10 cellular contexts compared by ENCODE assay signal in genomic region chr1:77757616-77758015, GRCh38. TPM values are rescaled to one million over a fixed set of nuclear protein-coding genes. Genes with fewer than 3 reads are reported as not detected.
DNase-seq lines count a peak whose midpoint lies in the region; ATAC-seq and TF ChIP-seq lines count a peak whose summit lies in the region.
"Had no signal": no experiment of that assay in that cellular context is flagged by ENCODE, and none has a peak within 500 bp of the region (broad histone marks: within the 10 kb centered on the region; RNA-seq: fewer than 3 reads in every experiment).

No MANE protein-coding gene starts in this region.

- peak overlapping the region in 3 of 11 experiments; percentile 86 to 88 (median 87); a peak in 6 of 22 replicates for H3K9ac ChIP-seq in BLaER1 treated with 17β-estradiol and CSF1 and Interleukin-3, amounts not matched to agents 10 nM and 100 nM
- no peak overlapping the region for H3K9ac ChIP-seq in mammary epithelial cell (ENCODE audit: insufficient read depth, low read length)

- no peaks in the 10 kb centered on the region for H3K9me3 Mint-ChIP-seq in IgD-negative memory B cell
- H3K9me3 Mint-ChIP-seq in nephron = no peaks in the 10 kb centered on the region

- no peaks in the 10 kb centered on the region for H3K27me3 ChIP-seq in BLaER1 treated with 17β-estradiol and CSF1 and Interleukin-3, amounts not matched to agents 10 nM and 100 nM
- no peaks in the 10 kb centered on the region for H3K27me3 ChIP-seq in mammary epithelial cell (ENCODE audit: insufficient read depth, low read length)

- peaks cover 29 to 36% (median 33%) of the 10 kb centered on the region in 3 donors for H3K4me1 Mint-ChIP-seq in IgD-negative memory B cell
- H3K4me1 Mint-ChIP-seq in nephron = peaks cover 30% of the 10 kb centered on the region

- H3K4me3 Mint-ChIP-seq in IgD-negative memory B cell = peak overlapping the region in 2 of 4 donors; percentile 90 to 98
- H3K4me3 Mint-ChIP-seq in nephron = peak overlapping the region; percentile 82 to 98 (median 92)

- H3K27me3 Mint-ChIP-seq in IgD-negative memory B cell = no peaks in the 10 kb centered on the region
- no peaks in the 10 kb centered on the region for H3K27me3 Mint-ChIP-seq in nephron (ENCODE audit: low read depth)

- peaks cover 0 to 10% (median 7%) of the 10 kb centered on the region in 11 experiments; a peak in 10 of 22 replicates for H3K36me3 ChIP-seq in BLaER1 treated with 17β-estradiol and CSF1 and Interleukin-3, amounts not matched to agents 10 nM and 100 nM
- no peaks in the 10 kb centered on the region for H3K36me3 ChIP-seq in mammary epithelial cell (ENCODE audit: insufficient read depth, low read length)

- no TSS peak for BruUV-seq in mammary epithelial cell (replicated peaks; lab: Mats Ljungman, UMichigan)

- ATAC-seq in activated CD4-positive, CD25-positive, alpha-beta regulatory T cell treated with anti-CD3 and anti-CD28 coated beads, Interleukin-2, amount 50 U/mL, for 24 hours = no peak
- no peak for ATAC-seq in HG03045 (IDR thresholded peaks at IDR 0.05; ENCODE audit: unreplicated experiment)

- no peak overlapping the region for H2AFZ ChIP-seq in mammary epithelial cell (ENCODE audit: low read depth, low read length)

- in situ Hi-C loops in mammary epithelial cell (cut with MboI; ENCODE audit: low sequenced_read_pairs in 2 of 2) = no loop called here

- dilution Hi-C loops in mammary epithelial cell (cut with HindIII; ENCODE audit: low sequenced_read_pairs) = no loop called here

- peak overlapping the region in 1 of 11 experiments; percentile 9; a peak in 1 of 22 replicates for H3K27ac ChIP-seq in BLaER1 treated with 17β-estradiol and CSF1 and Interleukin-3, amounts not matched to agents 10 nM and 100 nM
- no peak overlapping the region for H3K27ac ChIP-seq in mammary epithelial cell (ENCODE audit: insufficient read depth, low read depth, low read length)

- peaks cover 2% of the 10 kb centered on the region for H3K36me3 Mint-ChIP-seq in IgD-negative memory B cell
- H3K36me3 Mint-ChIP-seq in nephron (ENCODE audit: low read depth) = no peaks in the 10 kb centered on the region

- DNase-seq in mammary epithelial cell = peak; percentile 37
- no peak for DNase-seq in DMS153 treated with DMSO at 0.1 percent for 48 hours (lab: John Stamatoyannopoulos, UW; ENCODE audit: unreplicated experiment)
- no peak for DNase-seq in occipital lobe (lab: John Stamatoyannopoulos, UW)
- DNase-seq: activated effector memory CD4-positive, alpha-beta T cell treated with Interleukin-2 at 50 U/mL for 16 hours; NCI-H526 had no signal

- H4K20me1 ChIP-seq in BLaER1 treated with 17β-estradiol and CSF1 and Interleukin-3, amounts not matched to agents 10 nM and 100 nM = peaks cover 33 to 68% (median 54%) of the 10 kb centered on the region in 11 experiments
- H4K20me1 ChIP-seq in mammary epithelial cell (ENCODE audit: insufficient read depth, low read length) = no peaks in the 10 kb centered on the region

- H3K4me3 ChIP-seq in BLaER1 treated with 17β-estradiol and CSF1 and Interleukin-3, amounts not matched to agents 10 nM and 100 nM = peak overlapping the region in 2 of 10 experiments; percentile 80 to 95; a peak in 3 of 20 replicates
- H3K4me3 ChIP-seq in mammary epithelial cell (replicated peaks in 1 of 3; ENCODE audit: insufficient read depth in 1 of 3, low read depth in 2 of 3, low read length in 3 of 3) = peak overlapping the region in 2 of 3 experiments; percentile 32 to 93

- intact Hi-C loops in mammary epithelial cell (cut with micrococcal nuclease) = loop anchor here (5.0 kb wide), 3 partner anchors 65 to 220 kb away; partner anchors contain the start of genes FUBP1 and NEXN

- H3K9me3 ChIP-seq in BLaER1 treated with 17β-estradiol and CSF1 and Interleukin-3, amounts not matched to agents 10 nM and 100 nM (replicated peaks in 1 of 11) = peaks cover 0 to 7% (median 6%) of the 10 kb centered on the region in 11 experiments; a peak in 7 of 22 replicates
- no peaks in the 10 kb centered on the region for H3K9me3 ChIP-seq in mammary epithelial cell (replicated peaks; ENCODE audit: insufficient read depth, low read length)

- 17% methylated on average over 2 of the region's 2 CpGs for WGBS in mammary epithelial cell (ENCODE audit: low coverage, missing lambda C conversion rate)

- TF ChIP-seq CTCF in mammary epithelial cell (conservative IDR thresholded peaks at IDR 0.05 in 1 of 2, IDR thresholded peaks at IDR 0.05 in 1 of 2; ENCODE audit: extremely low read depth in 1 of 2, insufficient read depth in 1 of 2, low read depth in 1 of 2, low read length in 2 of 2) (no peak), nephron (IDR thresholded peaks at IDR 0.05; ENCODE audit: unreplicated experiment in 3 of 3) (no peak)

- H3K27ac Mint-ChIP-seq in IgD-negative memory B cell (peak overlapping the region; percentile 47 to 84 (median 61)), nephron (peak overlapping the region; percentile 51 to 80 (median 58))

- H3K79me2 ChIP-seq in mammary epithelial cell (ENCODE audit: insufficient read depth, low read length) = peaks cover 69% of the 10 kb centered on the region

- peak overlapping the region; percentile 69 to 94 (median 84); a peak in 21 of 22 replicates for H3K4me2 ChIP-seq in BLaER1 treated with 17β-estradiol and CSF1 and Interleukin-3, amounts not matched to agents 10 nM and 100 nM
- H3K4me2 ChIP-seq in mammary epithelial cell (ENCODE audit: insufficient read depth, low read depth, low read length) = peak overlapping the region; percentile 73

- H3K4me1 ChIP-seq in BLaER1 treated with 17β-estradiol and CSF1 and Interleukin-3, amounts not matched to agents 10 nM and 100 nM = peaks cover 17 to 40% (median 34%) of the 10 kb centered on the region in 10 experiments
- H3K4me1 ChIP-seq in mammary epithelial cell (ENCODE audit: insufficient read depth, low read length) = peaks cover 10% of the 10 kb centered on the region

- CTCF ChIA-PET in mammary epithelial cell (lab: Charles Lee; ENCODE audit: low non-redundant PET) = no interaction called here

RNA-seq across cellular contexts. Expression of gene USP33, which starts 2.0 kb away (rescaled TPM):
- 30.1 TPM for polyA plus RNA-seq in IgD-negative memory B cell
- total RNA-seq in mammary epithelial cell = 10 to 100 TPM; 41.0 to 55.8 TPM
- polyA plus RNA-seq in mammary epithelial cell = 19.3 TPM
- polyA minus RNA-seq in mammary epithelial cell = 22.2 TPM
- 271 TPM for total RNA-seq in occipital lobe

RNA-seq across cellular contexts. Expression of gene MIGA1, which starts 21.8 kb away (rescaled TPM):
- polyA plus RNA-seq in IgD-negative memory B cell (9.1 TPM), mammary epithelial cell (3.9 TPM)
- total RNA-seq in mammary epithelial cell (10 to 100 TPM; 15.2 to 16.6 TPM), occipital lobe (28.5 TPM)
- 10.3 TPM for polyA minus RNA-seq in mammary epithelial cell
